In genomic region chr19:16127080-16127479, GRCh38 we compare ENCODE assay signal across 18 cellular contexts. TPM values are rescaled to one million over a fixed set of nuclear protein-coding genes. Genes with fewer than 3 reads are reported as not detected.
DNase-seq lines count a peak whose midpoint lies in the region; ATAC-seq, FAIRE-seq and TF ChIP-seq lines count a peak whose summit lies in the region.
"Had no signal": no experiment of that assay in that cellular context is flagged by ENCODE, and none has a peak within 500 bp of the region (broad histone marks: within the 10 kb centered on the region; RNA-seq: fewer than 3 reads in every experiment).

No MANE protein-coding gene starts in this region.

- peaks cover 39% of the 10 kb centered on the region for H3K36me3 Mint-ChIP-seq in activated naive CD8-positive, alpha-beta T cell treated with anti-CD3 and anti-CD28 coated beads, Interleukin-2, amount 10 ng/mL, durations not matched to agents 7 days and 5 days
- H3K36me3 Mint-ChIP-seq in activated naive CD8-positive, alpha-beta T cell treated with anti-CD3 and anti-CD28 coated beads for 36 hours: peaks cover 39% of the 10 kb centered on the region
- H3K36me3 Mint-ChIP-seq in stimulated activated effector memory CD8-positive, alpha-beta T cell treated with anti-CD3 and anti-CD28 coated beads, Interleukin-12 subunit alpha, Interleukin-12 subunit beta, amount 100 ng/mL, for 72 hours: peaks cover 100% of the 10 kb centered on the region

- peaks cover 7% of the 10 kb centered on the region for H3K9me3 Mint-ChIP-seq in activated naive CD8-positive, alpha-beta T cell treated with anti-CD3 and anti-CD28 coated beads, Interleukin-2, amount 10 ng/mL, durations not matched to agents 7 days and 5 days
- peaks cover 3% of the 10 kb centered on the region for H3K9me3 Mint-ChIP-seq in activated naive CD8-positive, alpha-beta T cell treated with anti-CD3 and anti-CD28 coated beads for 36 hours
- peaks cover 4% of the 10 kb centered on the region for H3K9me3 Mint-ChIP-seq in stimulated activated effector memory CD8-positive, alpha-beta T cell treated with anti-CD3 and anti-CD28 coated beads, Interleukin-12 subunit alpha, Interleukin-12 subunit beta, amount 100 ng/mL, for 72 hours
- H3K9me3 Mint-ChIP-seq: CD4-positive, alpha-beta T cell had no signal

- TF ChIP-seq POLR2A in GM12891 (IDR thresholded peaks at IDR 0.05; ENCODE audit: low read depth, low read length): no peak

- no peak for FAIRE-seq in GM12891 (lab: Jason Lieb, UNC)
- FAIRE-seq: A204.1, GM12892 had no signal

- no peak overlapping the region for H3K4me3 Mint-ChIP-seq in activated naive CD8-positive, alpha-beta T cell treated with anti-CD3 and anti-CD28 coated beads, Interleukin-2, amount 10 ng/mL, durations not matched to agents 7 days and 5 days
- no peak overlapping the region for H3K4me3 Mint-ChIP-seq in activated naive CD8-positive, alpha-beta T cell treated with anti-CD3 and anti-CD28 coated beads for 36 hours
- no peak overlapping the region for H3K4me3 Mint-ChIP-seq in stimulated activated effector memory CD8-positive, alpha-beta T cell treated with anti-CD3 and anti-CD28 coated beads, Interleukin-12 subunit alpha, Interleukin-12 subunit beta, amount 100 ng/mL, for 72 hours
- H3K4me3 Mint-ChIP-seq: CD4-positive, alpha-beta T cell; IgD-negative memory B cell had no signal

- peak overlapping the region; percentile 56 for H3K27ac Mint-ChIP-seq in activated naive CD8-positive, alpha-beta T cell treated with anti-CD3 and anti-CD28 coated beads, Interleukin-2, amount 10 ng/mL, durations not matched to agents 7 days and 5 days
- no peak overlapping the region for H3K27ac Mint-ChIP-seq in activated naive CD8-positive, alpha-beta T cell treated with anti-CD3 and anti-CD28 coated beads for 36 hours
- peak overlapping the region; percentile 67 for H3K27ac Mint-ChIP-seq in stimulated activated effector memory CD8-positive, alpha-beta T cell treated with anti-CD3 and anti-CD28 coated beads, Interleukin-12 subunit alpha, Interleukin-12 subunit beta, amount 100 ng/mL, for 72 hours
- H3K27ac Mint-ChIP-seq: CD4-positive, alpha-beta T cell had no signal

- POLR2A ChIA-PET in activated naive CD8-positive, alpha-beta T cell treated with anti-CD3 and anti-CD28 coated beads, Interleukin-2, amount 10 ng/mL, durations not matched to agents 7 days and 5 days (lab: Charles Lee): interaction anchor here (1.2 to 2.3 kb wide), 2 partner anchors 12 to 17 kb away, joined by 3 to 5 read pairs; no protein-coding TSS in a partner anchor

- DNase-seq in activated naive CD8-positive, alpha-beta T cell treated with anti-CD3 and anti-CD28 coated beads, Interleukin-2, amount 10 ng/mL, durations not matched to agents 7 days and 5 days: no peak
- DNase-seq in activated naive CD8-positive, alpha-beta T cell treated with anti-CD3 and anti-CD28 coated beads for 36 hours: no peak
- no peak for DNase-seq in stimulated activated effector memory CD8-positive, alpha-beta T cell treated with anti-CD3 and anti-CD28 coated beads, Interleukin-12 subunit alpha, Interleukin-12 subunit beta, amount 100 ng/mL, for 72 hours (ENCODE audit: low spot score in 2 of 2)
- no peak for DNase-seq in GM12891 (ENCODE audit: insufficient read length, low spot score)
- DNase-seq: CD4-positive, alpha-beta T cell; DMS79; GM23248; NCI-H1417; NCI-H2029; NCI-H2171 treated with DMSO at 0.1 percent for 48 hours; NCI-H82 had no signal

- peaks cover 7% of the 10 kb centered on the region for H3K4me1 Mint-ChIP-seq in activated naive CD8-positive, alpha-beta T cell treated with anti-CD3 and anti-CD28 coated beads, Interleukin-2, amount 10 ng/mL, durations not matched to agents 7 days and 5 days
- H3K4me1 Mint-ChIP-seq in activated naive CD8-positive, alpha-beta T cell treated with anti-CD3 and anti-CD28 coated beads for 36 hours: no peaks in the 10 kb centered on the region
- peaks cover 16% of the 10 kb centered on the region for H3K4me1 Mint-ChIP-seq in stimulated activated effector memory CD8-positive, alpha-beta T cell treated with anti-CD3 and anti-CD28 coated beads, Interleukin-12 subunit alpha, Interleukin-12 subunit beta, amount 100 ng/mL, for 72 hours

- no peak for ATAC-seq in activated naive CD8-positive, alpha-beta T cell treated with anti-CD3 and anti-CD28 coated beads, Interleukin-2, amount 10 ng/mL, durations not matched to agents 7 days and 5 days (ENCODE audit: low read depth)
- no peak for ATAC-seq in stimulated activated effector memory CD8-positive, alpha-beta T cell treated with anti-CD3 and anti-CD28 coated beads, Interleukin-12 subunit alpha, Interleukin-12 subunit beta, amount 100 ng/mL, for 72 hours
- ATAC-seq: HCT116, Right ventricle myocardium inferior had no signal

- H3K27me3 Mint-ChIP-seq in activated naive CD8-positive, alpha-beta T cell treated with anti-CD3 and anti-CD28 coated beads, Interleukin-2, amount 10 ng/mL, durations not matched to agents 7 days and 5 days: no peaks in the 10 kb centered on the region
- no peaks in the 10 kb centered on the region for H3K27me3 Mint-ChIP-seq in activated naive CD8-positive, alpha-beta T cell treated with anti-CD3 and anti-CD28 coated beads for 36 hours
- H3K27me3 Mint-ChIP-seq: CD4-positive, alpha-beta T cell; IgD-negative memory B cell had no signal

TF ChIP-seq in GM12891, 5 proteins besides CTCF, POLR2A, EP300 and RAD21:
- no peak for TF ChIP-seq SPI1 (IDR thresholded peaks at IDR 0.05; ENCODE audit: low read depth, low read length)
TF ChIP-seq in GM12891: peak in this region for 0.

RNA-seq across cellular contexts. Expression of gene RAB8A, which starts 15.4 kb away (rescaled TPM):
- 100 to 1,000 TPM; 133 to 153 TPM for total RNA-seq in activated naive CD8-positive, alpha-beta T cell treated with anti-CD3 and anti-CD28 coated beads, Interleukin-2, amount 10 ng/mL, durations not matched to agents 7 days and 5 days
- 100 to 1,000 TPM; 168 to 169 TPM for total RNA-seq in activated naive CD8-positive, alpha-beta T cell treated with anti-CD3 and anti-CD28 coated beads for 36 hours
- 118 TPM for polyA plus RNA-seq in GM12891 (2012; ENCODE audit: low read depth, missing spikeins)

RNA-seq across cellular contexts. Expression of gene HSH2D, which starts 16.4 kb away (rescaled TPM):
- total RNA-seq in activated naive CD8-positive, alpha-beta T cell treated with anti-CD3 and anti-CD28 coated beads, Interleukin-2, amount 10 ng/mL, durations not matched to agents 7 days and 5 days: 10 to 100 TPM; 72.5 to 80.6 TPM
- total RNA-seq in activated naive CD8-positive, alpha-beta T cell treated with anti-CD3 and anti-CD28 coated beads for 36 hours: 10 to 100 TPM; 29.6 to 29.8 TPM
- polyA plus RNA-seq in GM12891 (2012; ENCODE audit: low read depth, missing spikeins): 75.2 TPM
- total RNA-seq: G401, GM23248, NCI-H460 had no signal
- polyA plus RNA-seq: GM23248 had no signal

RNA-seq across cellular contexts. Expression of gene CIB3, which starts 46.2 kb away (rescaled TPM):
- not detected for total RNA-seq in activated naive CD8-positive, alpha-beta T cell treated with anti-CD3 and anti-CD28 coated beads, Interleukin-2, amount 10 ng/mL, durations not matched to agents 7 days and 5 days
- not detected for total RNA-seq in activated naive CD8-positive, alpha-beta T cell treated with anti-CD3 and anti-CD28 coated beads for 36 hours
- not detected for polyA plus RNA-seq in GM12891 (2012; ENCODE audit: low read depth, missing spikeins)
- total RNA-seq: CD4-positive, alpha-beta T cell; G401; GM23248; NCI-H460; Right ventricle myocardium inferior had no signal
- polyA plus RNA-seq: GM23248, IgD-negative memory B cell had no signal

RNA-seq across cellular contexts. Expression of gene TPM4, which starts 50.8 kb away (rescaled TPM):
- 100 to 1,000 TPM; 278 to 282 TPM for total RNA-seq in activated naive CD8-positive, alpha-beta T cell treated with anti-CD3 and anti-CD28 coated beads, Interleukin-2, amount 10 ng/mL, durations not matched to agents 7 days and 5 days
- total RNA-seq in activated naive CD8-positive, alpha-beta T cell treated with anti-CD3 and anti-CD28 coated beads for 36 hours: 100 to 1,000 TPM; 203 to 204 TPM
- 247 TPM for polyA plus RNA-seq in GM12891 (2012; ENCODE audit: low read depth, missing spikeins)

RNA-seq across cellular contexts. Expression of gene FAM32A, which starts 58.1 kb away (rescaled TPM):
- total RNA-seq in activated naive CD8-positive, alpha-beta T cell treated with anti-CD3 and anti-CD28 coated beads, Interleukin-2, amount 10 ng/mL, durations not matched to agents 7 days and 5 days: 10 to 100 TPM; 61.4 to 63.4 TPM
- total RNA-seq in activated naive CD8-positive, alpha-beta T cell treated with anti-CD3 and anti-CD28 coated beads for 36 hours: 10 to 100 TPM; 65.0 to 66.3 TPM
- polyA plus RNA-seq in GM12891 (2012; ENCODE audit: low read depth, missing spikeins): 51.4 TPM
